1 cellular context compared by ENCODE assay signal in genomic region chr20:46708172-46708860, GRCh38.
TF ChIP-seq lines count a peak whose summit lies in the region.

No MANE protein-coding gene starts in this region.

TF ChIP-seq in IMR-90, 13 proteins besides CTCF, POLR2A, EP300 and RAD21 (continued from another document):
- TF ChIP-seq, protein P1, sequence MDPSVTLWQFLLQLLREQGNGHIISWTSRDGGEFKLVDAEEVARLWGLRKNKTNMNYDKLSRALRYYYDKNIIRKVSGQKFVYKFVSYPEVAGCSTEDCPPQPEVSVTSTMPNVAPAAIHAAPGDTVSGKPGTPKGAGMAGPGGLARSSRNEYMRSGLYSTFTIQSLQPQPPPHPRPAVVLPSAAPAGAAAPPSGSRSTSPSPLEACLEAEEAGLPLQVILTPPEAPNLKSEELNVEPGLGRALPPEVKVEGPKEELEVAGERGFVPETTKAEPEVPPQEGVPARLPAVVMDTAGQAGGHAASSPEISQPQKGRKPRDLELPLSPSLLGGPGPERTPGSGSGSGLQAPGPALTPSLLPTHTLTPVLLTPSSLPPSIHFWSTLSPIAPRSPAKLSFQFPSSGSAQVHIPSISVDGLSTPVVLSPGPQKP (IDR thresholded peaks at IDR 0.05; ENCODE audit: borderline replicate concordance, low read depth, low read length): no peak
- TF ChIP-seq, protein P2, sequence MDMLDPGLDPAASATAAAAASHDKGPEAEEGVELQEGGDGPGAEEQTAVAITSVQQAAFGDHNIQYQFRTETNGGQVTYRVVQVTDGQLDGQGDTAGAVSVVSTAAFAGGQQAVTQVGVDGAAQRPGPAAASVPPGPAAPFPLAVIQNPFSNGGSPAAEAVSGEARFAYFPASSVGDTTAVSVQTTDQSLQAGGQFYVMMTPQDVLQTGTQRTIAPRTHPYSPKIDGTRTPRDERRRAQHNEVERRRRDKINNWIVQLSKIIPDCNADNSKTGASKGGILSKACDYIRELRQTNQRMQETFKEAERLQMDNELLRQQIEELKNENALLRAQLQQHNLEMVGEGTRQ (IDR thresholded peaks at IDR 0.05; ENCODE audit: low read depth, low read length): no peak
- TF ChIP-seq MAFK (IDR thresholded peaks at IDR 0.05; ENCODE audit: low read depth, low read length) (no peak), MAZ (IDR thresholded peaks at IDR 0.05; ENCODE audit: borderline replicate concordance, low read depth, low read length) (no peak), MXI1 (IDR thresholded peaks at IDR 0.05; ENCODE audit: borderline replicate concordance, low read depth, low read length) (no peak), RFX5 (IDR thresholded peaks at IDR 0.05; ENCODE audit: low read depth, low read length) (no peak), SMC3 (IDR thresholded peaks at IDR 0.05; ENCODE audit: low read depth, low read length) (no peak), FOS (IDR thresholded peaks at IDR 0.05; ENCODE audit: low read depth, low read length) (no peak), CEBPB (IDR thresholded peaks at IDR 0.05; ENCODE audit: low read depth, low read length) (no peak)
